9 cellular contexts compared by ENCODE assay signal in the genomic region with DNA sequence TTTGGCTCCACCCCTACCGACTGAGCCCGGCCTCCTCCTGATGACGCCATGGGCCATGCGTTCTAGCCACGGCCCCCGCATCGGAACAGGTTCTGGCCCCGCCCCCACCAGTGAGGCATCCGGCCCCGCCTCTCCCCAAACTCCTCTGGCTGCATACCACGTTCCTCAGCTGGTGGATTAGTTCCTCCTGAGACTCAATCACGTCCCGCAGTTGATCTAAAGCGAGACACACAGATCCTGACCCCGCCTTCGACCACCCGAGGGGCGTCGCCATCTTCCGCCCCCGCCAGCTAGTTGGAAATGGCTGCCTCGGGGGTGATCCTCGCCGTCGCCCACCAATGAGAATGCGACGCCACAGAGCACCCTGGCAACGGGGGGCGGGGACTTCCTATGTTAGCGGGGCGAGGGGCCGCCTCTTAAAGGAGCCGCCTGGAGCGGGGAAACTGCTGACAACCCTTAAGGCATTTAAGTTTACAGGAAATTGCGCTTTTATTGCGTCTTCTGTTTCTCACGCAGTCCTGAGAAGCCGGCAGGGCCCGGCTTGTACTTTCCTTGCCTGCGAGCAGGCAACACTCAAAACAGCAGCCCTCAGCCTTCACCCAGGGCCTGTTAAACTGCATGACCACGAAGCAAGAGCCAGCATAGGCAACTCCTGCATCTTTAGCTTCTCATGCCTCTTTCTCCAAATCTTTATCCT. TPM values are rescaled to one million over a fixed set of nuclear protein-coding genes. Genes with fewer than 3 reads are reported as not detected.
A peak's percentile ranks its signal among the peaks of the same experiment; 100 is the strongest.
DNase-seq lines count a peak whose midpoint lies in the region; ATAC-seq, FAIRE-seq and TF ChIP-seq lines count a peak whose summit lies in the region.
"Had no signal": no experiment of that assay in that cellular context is flagged by ENCODE, and none has a peak within 500 bp of the region (broad histone marks: within the 10 kb centered on the region; RNA-seq: fewer than 3 reads in every experiment).

A gene with protein sequence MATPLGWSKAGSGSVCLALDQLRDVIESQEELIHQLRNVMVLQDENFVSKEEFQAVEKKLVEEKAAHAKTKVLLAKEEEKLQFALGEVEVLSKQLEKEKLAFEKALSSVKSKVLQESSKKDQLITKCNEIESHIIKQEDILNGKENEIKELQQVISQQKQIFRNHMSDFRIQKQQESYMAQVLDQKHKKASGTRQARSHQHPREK (minus strand): TSS at position 303 of the 697 bp plus-strand sequence. CDS start 29 bp downstream, at position 274.

- TF ChIP-seq POLR2A in GM19193 (IDR thresholded peaks at IDR 0.05; ENCODE audit: extremely low read depth, insufficient read depth, insufficient read length): peak; percentile 63

- peak within 1 kb of the TSS; percentile 95 for H3K27ac ChIP-seq in kidney (ENCODE audit: low read depth in 2 of 2, low read length in 2 of 2)

- no peaks in the 10 kb centered on the region for H3K9me3 ChIP-seq in kidney (ENCODE audit: control insufficient read depth in 1 of 2, low read length in 2 of 2)

- H3K36me3 ChIP-seq in kidney (ENCODE audit: control insufficient read depth in 1 of 2, insufficient read depth in 2 of 2, low read length in 2 of 2): no peaks in the 10 kb centered on the region

- no peak for FAIRE-seq in kidney (lab: Jason Lieb, UNC)
- FAIRE-seq: colon had no signal

- DNase-seq in AML-193 (lab: John Stamatoyannopoulos, UW) (peak; percentile 94 to 97), NCI-H460 (ENCODE audit: extremely low read depth, low read depth) (peak; percentile 96), cerebellum (ENCODE audit: low spot score) (peak; percentile 98), kidney (peak; percentile 99)
- peak; percentile 97 for DNase-seq in activated CD4-positive, alpha-beta T cell treated with anti-CD3 and anti-CD28 coated beads for 1 hour
- peak; percentile 94 to 95 for DNase-seq in stimulated activated CD4-positive, alpha-beta T cell treated with anti-CD3 and anti-CD28 coated beads, Interleukin-15, amount 100 ng/mL, for 1 hour (ENCODE audit: low read depth in 1 of 2, low spot score in 1 of 2)

- peak within 1 kb of the TSS; percentile 72 to 86 for H3K4me3 ChIP-seq in kidney (ENCODE audit: low read length in 2 of 2)

- intact Hi-C loops in kidney (cut with DNase I): no loop called here

- H3K4me1 ChIP-seq in kidney (ENCODE audit: control insufficient read depth in 1 of 2, insufficient read depth in 1 of 2, low read depth in 1 of 2, low read length in 2 of 2): peaks cover 11 to 25% of the 10 kb centered on the region in 2 donors

- peak within 1 kb of the TSS; percentile 70 to 75 for H3K9ac ChIP-seq in kidney (ENCODE audit: low read length in 2 of 2)

- TF ChIP-seq CTCF in kidney (IDR thresholded peaks at IDR 0.05; ENCODE audit: borderline replicate concordance, extremely low read depth, insufficient read depth): no peak

- peak; percentile 83 for ATAC-seq in HG03432 (IDR thresholded peaks at IDR 0.05; ENCODE audit: unreplicated experiment)

RNA-seq across cellular contexts. Expression of the gene that starts here (rescaled TPM):
- 8.6 and 12.7 TPM in 2 replicates for total RNA-seq in NCI-H460 (2014; rRNA removed; shearing (Covaris generic))
- 10.3 and 11.2 TPM in 2 replicates for polyA plus RNA-seq in NCI-H460 (2014; cell fraction: nucleus; rRNA removed)
- total RNA-seq in cerebellum (4.4 TPM), kidney (6.8 TPM)
- 21.6 TPM for polyA plus RNA-seq in kidney (ENCODE audit: insufficient read depth, low read depth, low replicate concordance)

Comparison
In these comparisons a context has a peak if more than half of its experiments do, and no peak if none do; other contexts are left out.
1. Peak in every context shown above with its lines: DNase-seq, ATAC-seq, H3K4me3 ChIP-seq and H3K27ac ChIP-seq.